Comparison of ENCODE assay signal across 10 cellular contexts in the genomic region with DNA sequence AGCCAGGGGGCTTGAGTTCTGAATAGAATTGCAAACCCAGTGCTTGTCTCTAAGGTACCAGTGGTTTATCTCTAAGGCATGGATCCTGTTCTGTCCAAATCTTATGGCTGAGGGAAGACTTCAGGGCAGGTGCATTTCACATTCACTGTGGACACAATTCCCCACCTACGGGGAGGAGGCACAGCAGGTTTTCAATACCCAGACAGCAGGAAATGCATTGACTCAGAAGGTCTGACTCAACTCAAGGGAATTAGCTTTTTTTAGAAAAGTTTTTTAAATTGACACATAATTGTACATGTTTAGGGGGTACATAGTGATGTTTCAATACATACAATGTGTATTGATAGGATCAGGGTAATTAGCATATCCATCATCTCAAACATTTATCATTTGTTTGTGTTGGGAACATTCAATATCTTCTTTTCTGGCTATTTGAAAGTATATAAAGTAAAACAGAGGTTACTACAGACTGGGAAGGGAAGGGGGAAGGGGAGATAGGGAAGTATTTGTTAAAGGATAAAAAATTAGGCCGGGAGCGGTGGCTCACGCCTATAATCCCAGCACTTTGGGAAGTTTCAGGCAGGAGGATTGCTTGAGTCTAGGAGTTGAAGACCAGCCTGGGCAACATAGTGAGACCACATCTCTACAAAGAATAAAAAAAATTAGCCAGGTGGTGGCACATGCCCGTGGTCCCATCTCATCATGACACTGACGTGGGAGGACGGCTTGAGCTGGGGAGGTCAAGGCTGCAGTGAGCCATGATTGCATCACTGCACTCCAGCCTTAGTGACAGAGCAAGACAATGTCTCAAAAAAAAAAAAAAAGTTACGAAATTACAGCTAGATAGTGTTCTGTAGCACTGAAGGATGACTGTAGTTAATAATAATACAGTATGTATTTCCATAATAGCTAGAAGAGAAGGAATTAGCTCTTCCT. TPM values are rescaled to one million over a fixed set of nuclear protein-coding genes. Genes with fewer than 3 reads are reported as not detected.
A peak's percentile ranks its signal among the peaks of the same experiment; 100 is the strongest.
DNase-seq lines count a peak whose midpoint lies in the region; ATAC-seq and TF ChIP-seq lines count a peak whose summit lies in the region.
"Had no signal": no experiment of that assay in that cellular context is flagged by ENCODE, and none has a peak within 500 bp of the region (broad histone marks: within the 10 kb centered on the region; RNA-seq: fewer than 3 reads in every experiment).

No MANE protein-coding gene starts in this region.

- no peaks in the 10 kb centered on the region for H3K9me2 ChIP-seq in HCT116 (ENCODE audit: insufficient read depth)

- H3K4me1 ChIP-seq in HCT116 (ENCODE audit: control insufficient read depth in 1 of 2, insufficient read depth in 2 of 2, low read length in 2 of 2), result peaks cover 0 to 20% of the 10 kb centered on the region in 2 experiments; a peak in 2 of 4 replicates
- no peaks in the 10 kb centered on the region for H3K4me1 ChIP-seq in stomach

- H3K27ac Mint-ChIP-seq in activated CD4-positive, alpha-beta memory T cell treated with anti-CD3 and anti-CD28 coated beads, Interleukin-2, amount 10 ng/mL, durations not matched to agents 7 days and 5 days, result peak overlapping the region; percentile 3

- intact Hi-C loops in HCT116 (cut with micrococcal nuclease) (no loop called here), stomach (cut with DNase I; ENCODE audit: low total_unique reads) (no loop called here)

- no peaks in the 10 kb centered on the region for H3K27me3 Mint-ChIP-seq in activated CD4-positive, alpha-beta memory T cell treated with anti-CD3 and anti-CD28 coated beads, Interleukin-2, amount 10 ng/mL, durations not matched to agents 7 days and 5 days

- peak overlapping the region; percentile 14; the same call in 1 of the 2 replicates for H3K9ac ChIP-seq in HCT116 (ENCODE audit: low read length)

- no peak for TF ChIP-seq RAD21 in HCT116 (IDR thresholded peaks at IDR 0.05; ENCODE audit: low read depth)

- in situ Hi-C loops in ACHN (cut with HindIII; ENCODE audit: low pct_ligation_motif_present, low pct_unique_long_range_greater_than_20kb, low sequenced_read_pairs), result no loop called here

- RAD21 ChIA-PET in HCT116 (lab: Charles Lee; ENCODE audit: low non-redundant PET in 1 of 2, low total read pairs in 2 of 2, uncharacterized antibody in 2 of 2, unreplicated experiment in 2 of 2), result no interaction called here

- no peak overlapping the region for H3K4me3 Mint-ChIP-seq in activated CD4-positive, alpha-beta memory T cell treated with anti-CD3 and anti-CD28 coated beads, Interleukin-2, amount 10 ng/mL, durations not matched to agents 7 days and 5 days

- H3K4me1 Mint-ChIP-seq in activated CD4-positive, alpha-beta memory T cell treated with anti-CD3 and anti-CD28 coated beads, Interleukin-2, amount 10 ng/mL, durations not matched to agents 7 days and 5 days, result peaks cover 53% of the 10 kb centered on the region

- peak overlapping the region in 1 of 2 experiments; percentile 18; a peak in 1 of 4 replicates for H3K4me3 ChIP-seq in HCT116 (replicated peaks in 1 of 2; ENCODE audit: low read depth in 1 of 2, low read length in 2 of 2)
- no peak overlapping the region for H3K4me3 ChIP-seq in WERI-Rb-1 (ENCODE audit: low read depth, low read length)
- H3K4me3 ChIP-seq in stomach, result no peak overlapping the region

- no TSS peak for BruUV-seq in HCT116 (replicated peaks; lab: Mats Ljungman, UMichigan)

- CTCF ChIA-PET in HCT116 (lab: Charles Lee), result interaction anchor here (0.7 to 1.0 kb wide), 2 partner anchors 55 to 268 kb away, joined by 3 to 4 read pairs; a partner anchor contains a TSS
- CTCF ChIA-PET in activated CD4-positive, alpha-beta memory T cell treated with anti-CD3 and anti-CD28 coated beads, Interleukin-2, amount 10 ng/mL, durations not matched to agents 7 days and 5 days (lab: Charles Lee), result interaction anchor here (0.7 to 1.1 kb wide), 2 partner anchors 48 to 91 kb away, joined by 3 read pairs; no protein-coding TSS in a partner anchor

- POLR2A ChIA-PET in HCT116 (lab: Charles Lee), result no interaction called here
- POLR2A ChIA-PET in activated CD4-positive, alpha-beta memory T cell treated with anti-CD3 and anti-CD28 coated beads, Interleukin-2, amount 10 ng/mL, durations not matched to agents 7 days and 5 days (lab: Charles Lee), result interaction anchor here (1.0 to 5.1 kb wide), 2 partner anchors 11 to 14 kb away, joined by 3 to 30 read pairs; no protein-coding TSS in a partner anchor

- TF ChIP-seq EP300 in stomach (IDR thresholded peaks at IDR 0.05), result no peak

- H3K36me3 ChIP-seq in HCT116 (ENCODE audit: control insufficient read depth in 1 of 2, insufficient read depth in 2 of 2, low read length in 2 of 2), result no peaks in the 10 kb centered on the region
- H3K36me3 ChIP-seq in WERI-Rb-1, result no peaks in the 10 kb centered on the region
- H3K36me3 ChIP-seq in stomach, result peaks cover 0 to 12% (median 0%) of the 10 kb centered on the region in 4 donors

- peak overlapping the region; percentile 24 for H2AFZ ChIP-seq in HCT116 (ENCODE audit: low read depth, low read length, poor library complexity, severe bottlenecking)

- no peaks in the 10 kb centered on the region for H3K9me3 Mint-ChIP-seq in activated CD4-positive, alpha-beta memory T cell treated with anti-CD3 and anti-CD28 coated beads, Interleukin-2, amount 10 ng/mL, durations not matched to agents 7 days and 5 days

- no peaks in the 10 kb centered on the region for H3K9me3 ChIP-seq in HCT116 (ENCODE audit: control insufficient read depth in 1 of 2, insufficient read depth in 1 of 2, low read depth in 1 of 2, low read length in 2 of 2)
- peaks cover 3% of the 10 kb centered on the region for H3K9me3 ChIP-seq in WERI-Rb-1 (ENCODE audit: severe bottlenecking)
- no peaks in the 10 kb centered on the region for H3K9me3 ChIP-seq in stomach

- no peaks in the 10 kb centered on the region for H4K20me1 ChIP-seq in HCT116 (ENCODE audit: insufficient read depth)

- no peak for TF ChIP-seq POLR2A in HCT116 (IDR thresholded peaks at IDR 0.05; ENCODE audit: borderline replicate concordance, extremely low read depth, insufficient read depth, insufficient read length)
- no peak for TF ChIP-seq POLR2A in stomach (IDR thresholded peaks at IDR 0.05)

- H3K27ac ChIP-seq in HCT116 (ENCODE audit: low read depth, low read length) (no peak overlapping the region), WERI-Rb-1 (no peak overlapping the region), stomach (no peak overlapping the region)
- H3K27ac ChIP-seq: HL-60 had no signal

- WGBS in stomach, 5 donors, result 65 to 85% (median 77%) methylated on average over 8 of the region's 8 CpGs

- H3K36me3 Mint-ChIP-seq in activated CD4-positive, alpha-beta memory T cell treated with anti-CD3 and anti-CD28 coated beads, Interleukin-2, amount 10 ng/mL, durations not matched to agents 7 days and 5 days (ENCODE audit: low read depth), result peaks cover 58% of the 10 kb centered on the region

- no peaks in the 10 kb centered on the region for H3K27me3 ChIP-seq in HCT116 (ENCODE audit: insufficient read depth, low read length)
- no peaks in the 10 kb centered on the region for H3K27me3 ChIP-seq in WERI-Rb-1 (ENCODE audit: insufficient read depth, low read depth, severe bottlenecking)
- H3K27me3 ChIP-seq in stomach, result no peaks in the 10 kb centered on the region

- TF ChIP-seq CTCF in HCT116 (IDR thresholded peaks at IDR 0.05 in 2 of 3, conservative IDR thresholded peaks at IDR 0.05 in 1 of 3; ENCODE audit: borderline replicate concordance in 1 of 3, insufficient read depth in 1 of 3, low read depth in 2 of 3, low read length in 2 of 3), result no peak
- no peak for TF ChIP-seq CTCF in WERI-Rb-1 (IDR thresholded peaks at IDR 0.05; ENCODE audit: low read depth, low read length)
- TF ChIP-seq CTCF in stomach (IDR thresholded peaks at IDR 0.05), result no peak

- H3K79me2 ChIP-seq in HCT116 (ENCODE audit: insufficient read depth, low read length), result no peaks in the 10 kb centered on the region

- peak; percentile 80 for ATAC-seq in HCT116
- ATAC-seq in HG03097 (IDR thresholded peaks at IDR 0.05; ENCODE audit: low FRiP score, unreplicated experiment), result no peak

- DNase-seq in ACHN (peak; percentile 64), HCT116 (ENCODE audit: low read depth, low spot score) (peak; percentile 18), iPS-NIHi7 (ENCODE audit: extremely low spot score) (peak; percentile 39), WERI-Rb-1 (no peak), stomach (no peak), NCI-H345 (lab: John Stamatoyannopoulos, UW) (no peak)
- DNase-seq in activated CD4-positive, alpha-beta memory T cell treated with anti-CD3 and anti-CD28 coated beads, Interleukin-2, amount 10 ng/mL, durations not matched to agents 7 days and 5 days, result no peak
- DNase-seq: NCI-H82 had no signal

- H3K4me2 ChIP-seq in HCT116 (ENCODE audit: low read length), result peak overlapping the region; percentile 63

TF ChIP-seq in HCT116, 20 proteins besides CTCF, POLR2A, EP300 and RAD21:
- TF ChIP-seq JUND (IDR thresholded peaks at IDR 0.05) (peak; percentile 72), CEBPB (IDR thresholded peaks at IDR 0.05; ENCODE audit: low read depth) (peak; percentile 44), SP1 (IDR thresholded peaks at IDR 0.05; ENCODE audit: low read depth) (peak; percentile 42; the same call in 1 of the 2 replicates), FOSL1 (IDR thresholded peaks at IDR 0.05; ENCODE audit: low read depth) (peak; percentile 83), CBX3 (IDR thresholded peaks at IDR 0.05; ENCODE audit: low read depth) (0 out of 2 replicates have a peak, but pooled peaks have one; percentile 46), EZH2 (IDR thresholded peaks at IDR 0.05) (no peak)

RNA-seq across cellular contexts. Expression of a gene that starts 54.9 kb away (rescaled TPM):
- total RNA-seq in HCT116 (2021; ENCODE audit: unreplicated experiment) (8.6 TPM), stomach (10 to 100 TPM in 3 of 5 donors, 1 to 10 TPM in 2; 1.2 to 16.1 (median 13.4) TPM)
- 4.1 and 5.2 TPM in 2 replicates for polyA plus RNA-seq in HCT116 (2012)
- 10 to 100 TPM; 30.4 to 31.2 TPM for total RNA-seq in activated CD4-positive, alpha-beta memory T cell treated with anti-CD3 and anti-CD28 coated beads, Interleukin-2, amount 10 ng/mL, durations not matched to agents 7 days and 5 days
- 1 to 10 TPM; 3.1 to 9.0 (median 4.5) TPM for polyA plus RNA-seq in stomach

Comparison
In these comparisons a context has a peak if more than half of its experiments do, and no peak if none do; other contexts are left out.
1. DNase-seq: peak in ACHN (single experiment), HCT116 (single experiment) and iPS-NIHi7 (single experiment); none in activated CD4-positive, alpha-beta memory T cell treated with anti-CD3 and anti-CD28 coated beads, Interleukin-2, amount 10 ng/mL, durations not matched to agents 7 days and 5 days (single experiment), WERI-Rb-1 (single experiment), stomach (single experiment) and NCI-H345 (single experiment).